ENCODE assay signal across 26 cellular contexts in genomic region chr12:74985986-74986319, GRCh38.
DNase-seq lines count a peak whose midpoint lies in the region; ATAC-seq and TF ChIP-seq lines count a peak whose summit lies in the region.
"Had no signal": no experiment of that assay in that cellular context is flagged by ENCODE, and none has a peak within 500 bp of the region (broad histone marks: within the 10 kb centered on the region; RNA-seq: fewer than 3 reads in every experiment).

No MANE protein-coding gene starts in this region.

- no peak overlapping the region for H3K4me2 ChIP-seq in neuronal stem cell (ENCODE audit: insufficient read depth, low read length, poor library complexity, severe bottlenecking)
- H3K4me2 ChIP-seq: BLaER1 treated with 17β-estradiol and CSF1 and Interleukin-3, amounts not matched to agents 10 nM and 100 nM; KMS-11 had no signal

- H3K4me1 ChIP-seq in neuronal stem cell (ENCODE audit: control insufficient read depth in 2 of 2, insufficient read depth in 1 of 2, low read depth in 1 of 2, low read length in 2 of 2) (no peaks in the 10 kb centered on the region), foreskin keratinocyte (no peaks in the 10 kb centered on the region)
- H3K4me1 ChIP-seq: BLaER1 treated with 17β-estradiol and CSF1 and Interleukin-3, amounts not matched to agents 10 nM and 100 nM; upper lobe of left lung had no signal

- CTCF ChIA-PET in T-cell (lab: Charles Lee): no interaction called here

- no peaks in the 10 kb centered on the region for H3K36me3 ChIP-seq in neuronal stem cell (replicated peaks in 1 of 2; ENCODE audit: control insufficient read depth in 2 of 2, insufficient read depth in 2 of 2, low read length in 2 of 2)
- H3K36me3 ChIP-seq: BLaER1 treated with 17β-estradiol and CSF1 and Interleukin-3, amounts not matched to agents 10 nM and 100 nM; upper lobe of left lung had no signal

- no peak overlapping the region for H3K4me3 Mint-ChIP-seq in CD14-positive monocyte
- H3K4me3 Mint-ChIP-seq in T-cell: no peak overlapping the region
- H3K4me3 Mint-ChIP-seq: activated T-cell treated with anti-CD3 and anti-CD28 coated beads, Interleukin-2, amount 50 U/mL, for 4 hours; natural killer cell treated with Interleukin-12 subunit alpha and Interleukin-12 subunit beta and Interleukin-15 and Interleukin-18, amount 100 ng/mL, for 72 hours had no signal

- H3K27ac ChIP-seq in VCaP (peak overlapping the region; percentile 85; the same call in 1 of the 2 replicates), neuronal stem cell (replicated peaks; ENCODE audit: low read length) (no peak overlapping the region), foreskin keratinocyte (no peak overlapping the region)
- H3K27ac ChIP-seq: BLaER1 treated with 17β-estradiol and CSF1 and Interleukin-3, amounts not matched to agents 10 nM and 100 nM; body of pancreas; KMS-11; SK-N-MC; upper lobe of left lung had no signal

- H2BK120ac ChIP-seq in neuronal stem cell (ENCODE audit: low read depth, low read length): no peak overlapping the region

- H3K9me3 Mint-ChIP-seq in CD14-positive monocyte: peaks cover 0 to 4% (median 0%) of the 10 kb centered on the region in 7 donors
- H3K9me3 Mint-ChIP-seq in T-cell: no peaks in the 10 kb centered on the region
- H3K9me3 Mint-ChIP-seq: activated T-cell treated with anti-CD3 and anti-CD28 coated beads, Interleukin-2, amount 50 U/mL, for 4 hours; natural killer cell treated with Interleukin-12 subunit alpha and Interleukin-12 subunit beta and Interleukin-15 and Interleukin-18, amount 100 ng/mL, for 72 hours had no signal

- POLR2A ChIA-PET in T-cell (lab: Charles Lee): no interaction called here

- peaks cover 0 to 4% of the 10 kb centered on the region in 2 donors for H3K9me3 ChIP-seq in neuronal stem cell (replicated peaks in 1 of 2; ENCODE audit: control insufficient read depth in 2 of 2, insufficient read depth in 1 of 2, low read depth in 1 of 2, low read length in 2 of 2)
- H3K9me3 ChIP-seq: BLaER1 treated with 17β-estradiol and CSF1 and Interleukin-3, amounts not matched to agents 10 nM and 100 nM; body of pancreas; upper lobe of left lung had no signal

- no peak overlapping the region for H4K8ac ChIP-seq in neuronal stem cell (ENCODE audit: low read depth, low read length)

- H3K9ac ChIP-seq in neuronal stem cell (ENCODE audit: low read depth, low read length, poor library complexity): no peak overlapping the region
- H3K9ac ChIP-seq: BLaER1 treated with 17β-estradiol and CSF1 and Interleukin-3, amounts not matched to agents 10 nM and 100 nM; KMS-11 had no signal

- no peaks in the 10 kb centered on the region for H3K79me1 ChIP-seq in neuronal stem cell (ENCODE audit: low read depth, low read length)

- no peak overlapping the region for H2BK5ac ChIP-seq in neuronal stem cell (ENCODE audit: low read length)

- H3K27me3 Mint-ChIP-seq in CD14-positive monocyte (ENCODE audit: low read depth in 3 of 3) (no peaks in the 10 kb centered on the region), T-cell (no peaks in the 10 kb centered on the region)
- H3K27me3 Mint-ChIP-seq: natural killer cell treated with Interleukin-12 subunit alpha and Interleukin-12 subunit beta and Interleukin-15 and Interleukin-18, amount 100 ng/mL, for 72 hours had no signal

- H3K4ac ChIP-seq in neuronal stem cell (ENCODE audit: low read length): no peak overlapping the region

- WGBS in neuronal stem cell (ENCODE audit: extremely low coverage in 2 of 2, insufficient read length in 2 of 2, insufficient replicate concordance in 1 of 2), 2 donors: no CpG with 5 or more reads among the region's 5 CpGs

- no peak overlapping the region for H2AFZ ChIP-seq in neuronal stem cell (ENCODE audit: low read length)

- DNase-seq in CD14-positive monocyte (ENCODE audit: low spot score) (peak; percentile 37), DMS53 treated with DMSO at 0.1 percent for 48 hours (lab: John Stamatoyannopoulos, UW; ENCODE audit: unreplicated experiment) (peak; percentile 66), neuronal stem cell (ENCODE audit: low spot score) (no peak), foreskin keratinocyte (no peak), T-cell (no peak)
- DNase-seq in stimulated activated CD4-positive, alpha-beta T cell treated with anti-CD3 and anti-CD28 coated beads, Interleukin-4, amount 100 ng/mL, for 1 hour: no peak
- DNase-seq: activated CD4-positive, alpha-beta T cell treated with anti-CD3 and anti-CD28 coated beads for 48 hours; activated T-cell treated with anti-CD3 and anti-CD28 coated beads, Interleukin-2, amount 50 U/mL, for 4 hours; body of pancreas; hypothalamus; left ventricle myocardium superior; midbrain; NCI-H1436; NCI-H526 treated with DMSO at 0.1 percent for 48 hours; RPMI8226; small intestine; stimulated activated CD4-positive, alpha-beta T cell treated with anti-CD3 and anti-CD28 coated beads, Interleukin-1b, Interleukin-23, amount 100 ng/mL, for 48 hours; substantia nigra; T-helper 2 cell had no signal

- peak overlapping the region; percentile 7 for H3K18ac ChIP-seq in neuronal stem cell (ENCODE audit: low read length)

- H3K4me1 Mint-ChIP-seq in CD14-positive monocyte (no peaks in the 10 kb centered on the region), T-cell (peaks cover 0 to 2% (median 0%) of the 10 kb centered on the region in 3 donors)

- TF ChIP-seq CTCF in CD14-positive monocyte (IDR thresholded peaks at IDR 0.05) (no peak), VCaP (conservative IDR thresholded peaks at IDR 0.05) (no peak), foreskin keratinocyte (conservative IDR thresholded peaks at IDR 0.05) (no peak)

- no peak overlapping the region for H3K14ac ChIP-seq in neuronal stem cell (ENCODE audit: low read length)

- H4K91ac ChIP-seq in neuronal stem cell (ENCODE audit: low read depth, low read length, poor library complexity): no peak overlapping the region

- no peak overlapping the region for H2BK12ac ChIP-seq in neuronal stem cell (ENCODE audit: low read length)

- no peak overlapping the region for H2AK5ac ChIP-seq in neuronal stem cell (ENCODE audit: low read depth, low read length)

- H2BK15ac ChIP-seq in neuronal stem cell (ENCODE audit: low read length): no peak overlapping the region

- no peak overlapping the region for H3K23ac ChIP-seq in neuronal stem cell (ENCODE audit: low read depth, low read length, poor library complexity)

- intact Hi-C loops in CD14-positive monocyte (cut with micrococcal nuclease): no loop called here

- no peak overlapping the region for H3K4me3 ChIP-seq in neuronal stem cell (ENCODE audit: low read length in 2 of 2)
- H3K4me3 ChIP-seq: BLaER1 treated with 17β-estradiol and CSF1 and Interleukin-3, amounts not matched to agents 10 nM and 100 nM; body of pancreas; SK-N-MC; upper lobe of left lung had no signal

- H3K27ac Mint-ChIP-seq in CD14-positive monocyte: no peak overlapping the region
- no peak overlapping the region for H3K27ac Mint-ChIP-seq in T-cell
- H3K27ac Mint-ChIP-seq: natural killer cell treated with Interleukin-12 subunit alpha and Interleukin-12 subunit beta and Interleukin-15 and Interleukin-18, amount 100 ng/mL, for 72 hours had no signal

- no peaks in the 10 kb centered on the region for H3K27me3 ChIP-seq in neuronal stem cell (ENCODE audit: control insufficient read depth in 3 of 3, insufficient read depth in 3 of 3, low read depth in 1 of 3, low read length in 3 of 3)
- no peaks in the 10 kb centered on the region for H3K27me3 ChIP-seq in foreskin keratinocyte
- H3K27me3 ChIP-seq: BLaER1 treated with 17β-estradiol and CSF1 and Interleukin-3, amounts not matched to agents 10 nM and 100 nM; body of pancreas; upper lobe of left lung had no signal

- ATAC-seq in foreskin keratinocyte (no peak), T-cell (replicated peaks in 1 of 4) (no peak)
- ATAC-seq: activated T-cell treated with anti-CD3 and anti-CD28 coated beads, Interleukin-2, amount 50 U/mL, for 4 hours; body of pancreas; HCT116; left ventricle myocardium superior had no signal

- H3K36me3 Mint-ChIP-seq in CD14-positive monocyte (no peaks in the 10 kb centered on the region), T-cell (no peaks in the 10 kb centered on the region)
- H3K36me3 Mint-ChIP-seq: natural killer cell treated with Interleukin-12 subunit alpha and Interleukin-12 subunit beta and Interleukin-15 and Interleukin-18, amount 100 ng/mL, for 72 hours had no signal

Comparison
In these comparisons a context has a peak if more than half of its experiments do, and no peak if none do; other contexts are left out.
1. DNase-seq: peak in CD14-positive monocyte (single experiment) and DMS53 treated with DMSO at 0.1 percent for 48 hours (single experiment); none in neuronal stem cell (single experiment), foreskin keratinocyte (0 of 2), T-cell (0 of 34) and stimulated activated CD4-positive, alpha-beta T cell treated with anti-CD3 and anti-CD28 coated beads, Interleukin-4, amount 100 ng/mL, for 1 hour (single experiment).